In genomic region chr6:40947876-40948514, GRCh38 we compare ENCODE assay signal across 15 cellular contexts.
DNase-seq lines count a peak whose midpoint lies in the region; ATAC-seq and TF ChIP-seq lines count a peak whose summit lies in the region.
"Had no signal": no experiment of that assay in that cellular context is flagged by ENCODE, and none has a peak within 500 bp of the region (broad histone marks: within the 10 kb centered on the region; RNA-seq: fewer than 3 reads in every experiment).

No MANE protein-coding gene starts in this region.

- POLR2A ChIA-PET in activated CD4-positive, alpha-beta T cell treated with anti-CD3 and anti-CD28 coated beads for 36 hours (lab: Charles Lee): no interaction called here

- H3K79me2 ChIP-seq in smooth muscle cell (ENCODE audit: low read depth): no peaks in the 10 kb centered on the region

- H3K4me2 ChIP-seq in smooth muscle cell: peak overlapping the region; percentile 31

- H3K27ac ChIP-seq in smooth muscle cell (ENCODE audit: low read depth): peak overlapping the region; percentile 57
- no peak overlapping the region for H3K27ac ChIP-seq in ovary
- H3K27ac ChIP-seq: SK-N-MC had no signal

- H3K4me1 Mint-ChIP-seq in activated CD4-positive, alpha-beta T cell treated with anti-CD3 and anti-CD28 coated beads for 36 hours: peaks cover 1% of the 10 kb centered on the region

- H3K4me3 ChIP-seq in fibroblast of pulmonary artery (replicated peaks; ENCODE audit: low read depth, low read length) (no peak overlapping the region), smooth muscle cell (no peak overlapping the region), ovary (no peak overlapping the region)
- H3K4me3 ChIP-seq: SK-N-MC had no signal

- H3F3A ChIP-seq in smooth muscle cell (ENCODE audit: low read depth): peaks cover 5% of the 10 kb centered on the region

- H3K27ac Mint-ChIP-seq in activated CD4-positive, alpha-beta T cell treated with anti-CD3 and anti-CD28 coated beads for 36 hours: no peak overlapping the region
- H3K27ac Mint-ChIP-seq: natural killer cell treated with Interleukin-12 subunit alpha and Interleukin-12 subunit beta and Interleukin-15 and Interleukin-18, amount 100 ng/mL, for 72 hours had no signal

- no peaks in the 10 kb centered on the region for H3K9me3 Mint-ChIP-seq in activated CD4-positive, alpha-beta T cell treated with anti-CD3 and anti-CD28 coated beads for 36 hours (ENCODE audit: low read depth)
- H3K9me3 Mint-ChIP-seq: natural killer cell treated with Interleukin-12 subunit alpha and Interleukin-12 subunit beta and Interleukin-15 and Interleukin-18, amount 100 ng/mL, for 72 hours had no signal

- intact Hi-C loops in activated CD4-positive, alpha-beta T cell treated with anti-CD3 and anti-CD28 coated beads for 36 hours (cut with DNase I, micrococcal nuclease): no loop called here
- intact Hi-C loops in ovary (cut with DNase I): no loop called here

- H4K20me1 ChIP-seq in smooth muscle cell (ENCODE audit: low read depth): no peaks in the 10 kb centered on the region

- no peak for DNase-seq in activated CD4-positive, alpha-beta T cell treated with anti-CD3 and anti-CD28 coated beads for 36 hours
- no peak for DNase-seq in activated CD4-positive, alpha-beta T cell treated with anti-CD3 and anti-CD28 coated beads, Interleukin-2, amount 50 U/mL, for 1 hour
- DNase-seq in fibroblast of pulmonary artery (ENCODE audit: low read depth) (peak; percentile 65), smooth muscle cell (lab: John Stamatoyannopoulos, UW; ENCODE audit: unreplicated experiment) (no peak), ovary (no peak)
- no peak for DNase-seq in central memory CD4-positive, alpha-beta T cell
- DNase-seq: 8988T; activated CD4-positive, alpha-beta T cell treated with anti-CD3 and anti-CD28 coated beads for 1 hour; activated naive CD4-positive, alpha-beta T cell treated with anti-CD3 and anti-CD28 coated beads, Interleukin-2, amount 50 U/mL, for 16 hours; NCI-H69; stimulated activated CD4-positive, alpha-beta T cell treated with anti-CD3 and anti-CD28 coated beads, Interleukin-15, amount 100 ng/mL, for 24 hours had no signal

- H3K27me3 Mint-ChIP-seq in activated CD4-positive, alpha-beta T cell treated with anti-CD3 and anti-CD28 coated beads for 36 hours: peaks cover 17% of the 10 kb centered on the region

- CTCF ChIA-PET in activated CD4-positive, alpha-beta T cell treated with anti-CD3 and anti-CD28 coated beads for 36 hours (lab: Charles Lee): interaction anchor here (0.6 kb wide), 1 partner anchor 277 kb away, joined by 3 read pairs; no protein-coding TSS in a partner anchor

- no peaks in the 10 kb centered on the region for H3K36me3 Mint-ChIP-seq in activated CD4-positive, alpha-beta T cell treated with anti-CD3 and anti-CD28 coated beads for 36 hours (ENCODE audit: low read depth)
- H3K36me3 Mint-ChIP-seq: natural killer cell treated with Interleukin-12 subunit alpha and Interleukin-12 subunit beta and Interleukin-15 and Interleukin-18, amount 100 ng/mL, for 72 hours had no signal

- no peak for TF ChIP-seq EP300 in ovary (IDR thresholded peaks at IDR 0.05)

- WGBS in smooth muscle cell (ENCODE audit: low lambda C conversion rate): 78% methylated on average over 2 of the region's 2 CpGs
- WGBS in ovary, 3 donors: 62 to 80% (median 70%) methylated on average over 2 of the region's 2 CpGs

- H3K27me3 ChIP-seq in smooth muscle cell (ENCODE audit: low read depth) (no peaks in the 10 kb centered on the region), ovary (no peaks in the 10 kb centered on the region)

- no peak overlapping the region for H3K4me3 Mint-ChIP-seq in activated CD4-positive, alpha-beta T cell treated with anti-CD3 and anti-CD28 coated beads for 36 hours
- H3K4me3 Mint-ChIP-seq: natural killer cell treated with Interleukin-12 subunit alpha and Interleukin-12 subunit beta and Interleukin-15 and Interleukin-18, amount 100 ng/mL, for 72 hours had no signal

- H3K36me3 ChIP-seq in smooth muscle cell (ENCODE audit: low read depth) (no peaks in the 10 kb centered on the region), ovary (no peaks in the 10 kb centered on the region)

- H3K9ac ChIP-seq in smooth muscle cell (ENCODE audit: low read depth): no peak overlapping the region

- peak; percentile 72 for ATAC-seq in activated CD4-positive, alpha-beta T cell treated with anti-CD3 and anti-CD28 coated beads for 36 hours
- ATAC-seq in SK-N-SH treated with all-trans-retinoic acid at 6 μM for 48 hours: peak; percentile 75
- no peak for ATAC-seq in GM18519 (IDR thresholded peaks at IDR 0.05; ENCODE audit: low FRiP score, unreplicated experiment)

- H2AFZ ChIP-seq in smooth muscle cell (ENCODE audit: low read depth): no peak overlapping the region

- H3K4me1 ChIP-seq in smooth muscle cell (ENCODE audit: low read depth): peaks cover 26% of the 10 kb centered on the region
- H3K4me1 ChIP-seq in ovary (ENCODE audit: insufficient read depth): no peaks in the 10 kb centered on the region

- H3K9me3 ChIP-seq in smooth muscle cell (replicated peaks; ENCODE audit: low read depth) (no peaks in the 10 kb centered on the region), ovary (no peaks in the 10 kb centered on the region)

- TF ChIP-seq POLR2A in ovary (IDR thresholded peaks at IDR 0.05): no peak

- no peak for TF ChIP-seq CTCF in fibroblast of pulmonary artery (IDR thresholded peaks at IDR 0.05; ENCODE audit: low read length, missing control alignments)
- no peak for TF ChIP-seq CTCF in smooth muscle cell (IDR thresholded peaks at IDR 0.05; ENCODE audit: borderline replicate concordance, insufficient read depth, poor library complexity, severe bottlenecking)
- TF ChIP-seq CTCF in ovary (IDR thresholded peaks at IDR 0.05): no peak

TF ChIP-seq in SK-N-SH treated with all-trans-retinoic acid at 6 μM for 48 hours, 23 proteins besides CTCF, POLR2A, EP300 and RAD21:
- TF ChIP-seq BACH2 (CRISPR knock-in tag; IDR thresholded peaks at IDR 0.05; ENCODE audit: borderline replicate concordance) (no peak), ZFP3 (CRISPR knock-in tag; IDR thresholded peaks at IDR 0.05) (no peak), CSDC2 (CRISPR knock-in tag; IDR thresholded peaks at IDR 0.05) (no peak), ISL1 (CRISPR knock-in tag; IDR thresholded peaks at IDR 0.05) (no peak), GLIS3 (CRISPR knock-in tag; IDR thresholded peaks at IDR 0.05) (no peak), ARNTL (CRISPR knock-in tag; IDR thresholded peaks at IDR 0.05; ENCODE audit: borderline replicate concordance, low read depth) (no peak), PPARA (CRISPR knock-in tag; IDR thresholded peaks at IDR 0.05; ENCODE audit: borderline replicate concordance) (no peak), POU6F1 (CRISPR knock-in tag; IDR thresholded peaks at IDR 0.05; ENCODE audit: borderline replicate concordance, low read depth) (no peak), SNAI2 (CRISPR knock-in tag; IDR thresholded peaks at IDR 0.05) (no peak), OSR1 (CRISPR knock-in tag; IDR thresholded peaks at IDR 0.05) (no peak), ZFP30 (CRISPR knock-in tag; IDR thresholded peaks at IDR 0.05) (no peak), ZC3H10 (CRISPR knock-in tag; IDR thresholded peaks at IDR 0.05) (no peak), CSRNP3 (CRISPR knock-in tag; IDR thresholded peaks at IDR 0.05) (no peak), TOX (CRISPR knock-in tag; IDR thresholded peaks at IDR 0.05; ENCODE audit: borderline replicate concordance) (no peak), RARB (CRISPR knock-in tag; IDR thresholded peaks at IDR 0.05) (no peak)
